24 cellular contexts compared by ENCODE assay signal in genomic region chr6:106107043-106107613, GRCh38. TPM values are rescaled to one million over a fixed set of nuclear protein-coding genes. Genes with fewer than 3 reads are reported as not detected.
DNase-seq lines count a peak whose midpoint lies in the region; ATAC-seq and TF ChIP-seq lines count a peak whose summit lies in the region.
"Had no signal": no experiment of that assay in that cellular context is flagged by ENCODE, and none has a peak within 500 bp of the region (broad histone marks: within the 10 kb centered on the region; RNA-seq: fewer than 3 reads in every experiment).

No MANE protein-coding gene starts in this region.

- peak overlapping the region; percentile 33 for H3K4me3 Mint-ChIP-seq in activated CD4-positive, alpha-beta T cell treated with anti-CD3 and anti-CD28 coated beads for 36 hours
- H3K4me3 Mint-ChIP-seq in CD8-positive, alpha-beta memory T cell, result peak overlapping the region; percentile 62 to 98 (median 70)
- peak overlapping the region in 2 of 3 donors; percentile 38 to 46 for H3K4me3 Mint-ChIP-seq in T-cell
- H3K4me3 Mint-ChIP-seq: brain had no signal

- no peak overlapping the region for H3K27ac ChIP-seq in CD8-positive, alpha-beta memory T cell (ENCODE audit: low read depth, low read length)
- H3K27ac ChIP-seq in epithelial cell of prostate, result peak overlapping the region; percentile 46
- H3K27ac ChIP-seq in RWPE1, result no peak overlapping the region
- H3K27ac ChIP-seq: HL-60, suprapubic skin had no signal

- no peak overlapping the region for H3K4me3 ChIP-seq in CD8-positive, alpha-beta memory T cell (ENCODE audit: low read length)
- H3K4me3 ChIP-seq: suprapubic skin had no signal

- peaks cover 61% of the 10 kb centered on the region for H3K36me3 Mint-ChIP-seq in activated CD4-positive, alpha-beta T cell treated with anti-CD3 and anti-CD28 coated beads for 36 hours (ENCODE audit: low read depth)
- H3K36me3 Mint-ChIP-seq in CD8-positive, alpha-beta memory T cell, result peaks cover 24 to 69% (median 59%) of the 10 kb centered on the region in 3 donors
- H3K36me3 Mint-ChIP-seq in T-cell, result peaks cover 52% of the 10 kb centered on the region
- H3K36me3 Mint-ChIP-seq: brain had no signal

- peaks cover 31% of the 10 kb centered on the region for H3K27me3 Mint-ChIP-seq in activated CD4-positive, alpha-beta T cell treated with anti-CD3 and anti-CD28 coated beads for 36 hours
- peaks cover 0 to 3% of the 10 kb centered on the region in 2 donors for H3K27me3 Mint-ChIP-seq in CD8-positive, alpha-beta memory T cell
- peaks cover 0 to 5% of the 10 kb centered on the region in 2 donors for H3K27me3 Mint-ChIP-seq in T-cell
- H3K27me3 Mint-ChIP-seq: brain had no signal

- ATAC-seq in activated CD4-positive, alpha-beta T cell treated with anti-CD3 and anti-CD28 coated beads for 36 hours, result no peak
- ATAC-seq in T-cell (replicated peaks in 1 of 4) (no peak), HG02852 (IDR thresholded peaks at IDR 0.05; ENCODE audit: unreplicated experiment) (no peak)

- DNase-seq in activated CD4-positive, alpha-beta T cell treated with anti-CD3 and anti-CD28 coated beads for 36 hours, result no peak
- no peak for DNase-seq in activated CD4-positive, alpha-beta T cell treated with anti-CD3 and anti-CD28 coated beads, Interleukin-2, amount 50 U/mL, for 4 hours
- no peak for DNase-seq in CD8-positive, alpha-beta memory T cell
- no peak for DNase-seq in T-cell
- no peak for DNase-seq in epithelial cell of prostate (ENCODE audit: low read depth, low spot score)
- no peak for DNase-seq in RWPE1 (ENCODE audit: low spot score)
- DNase-seq in C1 segment of cervical spinal cord (lab: John Stamatoyannopoulos, UW), result no peak
- DNase-seq: activated gamma-delta T cell; AML-193; COR-L47; DMS79 treated with DMSO at 0.1 percent for 48 hours; effector CD4-positive, alpha-beta T cell; mesendoderm; NCI-H1092 treated with DMSO at 0.1 percent for 48 hours; NCI-H2081 treated with DMSO at 0.1 percent for 48 hours; NCI-H82; occipital lobe; OCI-M1; small intestine; stimulated activated CD4-positive, alpha-beta T cell treated with anti-CD3 and anti-CD28 coated beads, Interleukin-1b, Interleukin-23, amount 100 ng/mL, for 48 hours had no signal

- POLR2A ChIA-PET in activated CD4-positive, alpha-beta T cell treated with anti-CD3 and anti-CD28 coated beads for 36 hours (lab: Charles Lee), result no interaction called here
- POLR2A ChIA-PET in CD8-positive, alpha-beta memory T cell (lab: Charles Lee), result interaction anchor here (0.7 kb wide), 1 partner anchor 88 kb away, joined by 6 read pairs; no protein-coding TSS in a partner anchor
- POLR2A ChIA-PET in T-cell (lab: Charles Lee), result no interaction called here
- POLR2A ChIA-PET in RWPE1 (lab: Yijun Ruan, JAX; ENCODE audit: low non-redundant PET), result no interaction called here

- no peak for TF ChIP-seq CTCF in RWPE1 (conservative IDR thresholded peaks at IDR 0.05; ENCODE audit: low read depth)

- H3K4me1 Mint-ChIP-seq in activated CD4-positive, alpha-beta T cell treated with anti-CD3 and anti-CD28 coated beads for 36 hours, result peaks cover 55% of the 10 kb centered on the region
- peaks cover 79 to 96% (median 96%) of the 10 kb centered on the region in 3 donors for H3K4me1 Mint-ChIP-seq in CD8-positive, alpha-beta memory T cell
- peaks cover 39 to 87% (median 76%) of the 10 kb centered on the region in 3 donors for H3K4me1 Mint-ChIP-seq in T-cell

- H3K9me3 ChIP-seq in CD8-positive, alpha-beta memory T cell (ENCODE audit: low read length), result no peaks in the 10 kb centered on the region
- H3K9me3 ChIP-seq: suprapubic skin had no signal

- H3K27me3 ChIP-seq in CD8-positive, alpha-beta memory T cell (ENCODE audit: insufficient read depth, low read length, poor library complexity, severe bottlenecking), result no peaks in the 10 kb centered on the region
- H3K27me3 ChIP-seq: suprapubic skin had no signal

- peaks cover 16% of the 10 kb centered on the region for H3K36me3 ChIP-seq in CD8-positive, alpha-beta memory T cell (ENCODE audit: insufficient read depth, low read length)

- no peaks in the 10 kb centered on the region for H3K9me3 Mint-ChIP-seq in activated CD4-positive, alpha-beta T cell treated with anti-CD3 and anti-CD28 coated beads for 36 hours (ENCODE audit: low read depth)
- no peaks in the 10 kb centered on the region for H3K9me3 Mint-ChIP-seq in CD8-positive, alpha-beta memory T cell
- H3K9me3 Mint-ChIP-seq in T-cell, result no peaks in the 10 kb centered on the region

- peaks cover 49% of the 10 kb centered on the region for H3K4me1 ChIP-seq in CD8-positive, alpha-beta memory T cell (ENCODE audit: insufficient read depth, low read length)

- CTCF ChIA-PET in activated CD4-positive, alpha-beta T cell treated with anti-CD3 and anti-CD28 coated beads for 36 hours (lab: Charles Lee), result no interaction called here
- CTCF ChIA-PET in CD8-positive, alpha-beta memory T cell (lab: Charles Lee), result no interaction called here
- CTCF ChIA-PET in T-cell (lab: Charles Lee) (interaction anchor here in 1 of 2 donors (1.1 kb wide), 1 partner anchor 91 kb away, joined by 3 read pairs; no protein-coding TSS in a partner anchor), RWPE1 (lab: Yijun Ruan, JAX) (no interaction called here)

- no peak overlapping the region for H3K27ac Mint-ChIP-seq in activated CD4-positive, alpha-beta T cell treated with anti-CD3 and anti-CD28 coated beads for 36 hours
- peak overlapping the region; percentile 68 to 93 (median 84) for H3K27ac Mint-ChIP-seq in CD8-positive, alpha-beta memory T cell
- H3K27ac Mint-ChIP-seq in T-cell, result peak overlapping the region; percentile 42 to 80
- H3K27ac Mint-ChIP-seq: brain had no signal

- intact Hi-C loops in activated CD4-positive, alpha-beta T cell treated with anti-CD3 and anti-CD28 coated beads for 36 hours (cut with DNase I, micrococcal nuclease), result no loop called here

RNA-seq across cellular contexts. Expression of gene PRDM1, which starts 21.0 kb away (rescaled TPM):
- 10 to 100 TPM; 20.1 to 35.6 TPM for total RNA-seq in activated CD4-positive, alpha-beta T cell treated with anti-CD3 and anti-CD28 coated beads for 36 hours
- total RNA-seq in CD8-positive, alpha-beta memory T cell, result 10 to 100 TPM; 88.2 to 90.7 TPM
- polyA plus RNA-seq in CD8-positive, alpha-beta memory T cell, result 79.8 TPM
- total RNA-seq in T-cell, result 100 to 1,000 TPM in 1 of 5 donors, 10 to 100 TPM in 4; 21.9 to 108 (median 30.6) TPM
